Comparison of ENCODE assay signal across 7 cellular contexts in genomic region chr20:44650777-44651493, GRCh38. TPM values are rescaled to one million over a fixed set of nuclear protein-coding genes. Genes with fewer than 3 reads are reported as not detected.
DNase-seq lines count a peak whose midpoint lies in the region; ATAC-seq and TF ChIP-seq lines count a peak whose summit lies in the region.

No MANE protein-coding gene starts in this region.

- no peak for DNase-seq in Jurkat, Clone E6-1 (ENCODE audit: low read depth, low spot score)
- peak; percentile 71 for DNase-seq in activated T-cell treated with anti-CD3 and anti-CD28 coated beads, Interleukin-2, amount 50 U/mL, for 24 hours
- DNase-seq in cardiac muscle cell (ENCODE audit: low read depth in 1 of 2, low spot score in 1 of 2) (peak in 1 of 2 donors; percentile 19), sigmoid colon (no peak), amniotic stem cell (lab: John Stamatoyannopoulos, UW) (no peak), putamen (ENCODE audit: low spot score) (no peak)

- peaks cover 2% of the 10 kb centered on the region for H3K36me3 Mint-ChIP-seq in activated T-cell treated with anti-CD3 and anti-CD28 coated beads, Interleukin-2, amount 50 U/mL, for 24 hours (ENCODE audit: low read depth)

- H3K9me3 Mint-ChIP-seq in activated T-cell treated with anti-CD3 and anti-CD28 coated beads, Interleukin-2, amount 50 U/mL, for 24 hours = no peaks in the 10 kb centered on the region

- H3K4me1 Mint-ChIP-seq in activated T-cell treated with anti-CD3 and anti-CD28 coated beads, Interleukin-2, amount 50 U/mL, for 24 hours (ENCODE audit: low read depth) = peaks cover 58% of the 10 kb centered on the region

- H3K27me3 Mint-ChIP-seq in activated T-cell treated with anti-CD3 and anti-CD28 coated beads, Interleukin-2, amount 50 U/mL, for 24 hours = no peaks in the 10 kb centered on the region

- H3K4me3 ChIP-seq in Jurkat, Clone E6-1 (ENCODE audit: low read length) = peak overlapping the region; percentile 99
- H3K4me3 ChIP-seq in cardiac muscle cell (peak overlapping the region; percentile 82), sigmoid colon (peak overlapping the region; percentile 76 to 92 (median 78))

- H3K36me3 ChIP-seq in cardiac muscle cell (no peaks in the 10 kb centered on the region), sigmoid colon (no peaks in the 10 kb centered on the region)

- TF ChIP-seq CTCF in cardiac muscle cell (IDR thresholded peaks at IDR 0.05; ENCODE audit: low read depth, low read length) (no peak), sigmoid colon (IDR thresholded peaks at IDR 0.05) (no peak)

- H3K27ac Mint-ChIP-seq in activated T-cell treated with anti-CD3 and anti-CD28 coated beads, Interleukin-2, amount 50 U/mL, for 24 hours = peak overlapping the region; percentile 84

- H3K27me3 ChIP-seq in cardiac muscle cell = no peaks in the 10 kb centered on the region
- H3K27me3 ChIP-seq in sigmoid colon = no peaks in the 10 kb centered on the region

- H3K27ac ChIP-seq in cardiac muscle cell (no peak overlapping the region), sigmoid colon (peak overlapping the region; percentile 81 to 91 (median 88))

- WGBS in sigmoid colon, 2 donors = 23 to 26% methylated on average over 29 of the region's 29 CpGs

- no peak for TF ChIP-seq EP300 in sigmoid colon (IDR thresholded peaks at IDR 0.05)

- intact Hi-C loops in sigmoid colon (cut with DNase I) = loop anchor here (5.0 to 10.0 kb wide), 2 partner anchors 39 to 436 kb away; partner anchors contain the start of gene OSER1

- no peaks in the 10 kb centered on the region for H3K4me1 ChIP-seq in cardiac muscle cell (ENCODE audit: low read depth)
- peaks cover 2 to 32% (median 21%) of the 10 kb centered on the region in 4 donors for H3K4me1 ChIP-seq in sigmoid colon

- peak overlapping the region; percentile 77 for H3K4me3 Mint-ChIP-seq in activated T-cell treated with anti-CD3 and anti-CD28 coated beads, Interleukin-2, amount 50 U/mL, for 24 hours

- no peak for ATAC-seq in HG03039 (IDR thresholded peaks at IDR 0.05; ENCODE audit: unreplicated experiment)

- H3K9me3 ChIP-seq in cardiac muscle cell (ENCODE audit: low read depth) (no peaks in the 10 kb centered on the region), sigmoid colon (no peaks in the 10 kb centered on the region)

- TF ChIP-seq POLR2A in sigmoid colon (IDR thresholded peaks at IDR 0.05) = no peak

RNA-seq across cellular contexts. Expression of gene ADA, which starts 0.6 kb away (rescaled TPM):
- 1,574 TPM for polyA plus RNA-seq in Jurkat, Clone E6-1 (2012; ENCODE audit: insufficient read depth, insufficient read length)
- 10.0 and 18.9 TPM in 2 replicates for total RNA-seq in cardiac muscle cell
- 16.7 and 28.6 TPM in 2 replicates for polyA plus RNA-seq in cardiac muscle cell
- 10 to 100 TPM in 3 of 4 donors, 1 to 10 TPM in 1; 4.3 to 17.1 (median 11.7) TPM for total RNA-seq in sigmoid colon
- polyA plus RNA-seq in sigmoid colon = 10 to 100 TPM in 1 of 3 donors, 1 to 10 TPM in 2; 2.5 to 13.8 (median 4.8) TPM
